ENCODE assay signal across 8 cellular contexts in the genomic region with DNA sequence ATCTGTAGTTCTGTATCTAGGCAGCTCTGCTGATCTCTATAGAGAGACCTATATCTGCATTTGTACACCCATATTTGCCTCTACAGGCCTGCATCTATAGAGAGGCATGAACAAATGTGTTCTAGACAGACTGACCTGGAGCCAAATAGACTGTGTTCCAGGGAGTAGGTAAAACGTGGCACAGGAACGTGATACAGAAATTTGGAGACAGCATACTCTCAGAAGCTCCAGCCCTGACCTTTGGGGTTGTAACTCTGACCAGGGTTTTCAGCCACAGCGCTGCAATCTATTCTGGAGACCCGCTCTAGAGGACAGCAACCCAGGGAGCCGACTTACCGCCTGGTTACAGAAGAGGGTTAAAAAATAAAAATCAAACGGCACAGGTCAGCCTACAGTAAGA. TPM values are rescaled to one million over a fixed set of nuclear protein-coding genes. Genes with fewer than 3 reads are reported as not detected.
A peak's percentile ranks its signal among the peaks of the same experiment; 100 is the strongest.
DNase-seq lines count a peak whose midpoint lies in the region; ATAC-seq and TF ChIP-seq lines count a peak whose summit lies in the region.

No MANE protein-coding gene starts in this region.

- no peak for TF ChIP-seq POLR2A in GM18505 (IDR thresholded peaks at IDR 0.05; ENCODE audit: borderline replicate concordance, extremely low read depth, insufficient read depth, insufficient read length)
- no peak for TF ChIP-seq POLR2A in lower leg skin (IDR thresholded peaks at IDR 0.05)

- DNase-seq in LHCN-M2 (ENCODE audit: low read depth) (peak; percentile 13), astrocyte of the cerebellum (ENCODE audit: low read depth) (no peak), lower leg skin (ENCODE audit: low spot score in 2 of 2) (no peak), posterior cingulate gyrus (no peak)
- no peak for DNase-seq in stimulated activated CD4-positive, alpha-beta T cell treated with anti-CD3 and anti-CD28 coated beads, Interleukin-2, amount 100 ng/mL, for 48 hours

- peaks cover 28% of the 10 kb centered on the region for H3K36me3 ChIP-seq in BLaER1
- peaks cover 15% of the 10 kb centered on the region for H3K36me3 ChIP-seq in mesodermal cell (ENCODE audit: control insufficient read depth, insufficient read depth, low read length)

- H3K27me3 ChIP-seq in BLaER1 = no peaks in the 10 kb centered on the region

- H4K20me1 ChIP-seq in BLaER1 = no peaks in the 10 kb centered on the region

- 58 to 69% methylated on average over 4 to 5 of the region's 7 CpGs for WGBS in mesodermal cell (ENCODE audit: insufficient coverage in 2 of 2), 2 experiments
- 10 to 16% methylated on average over 7 of the region's 7 CpGs for WGBS in lower leg skin, 2 donors

- TF ChIP-seq CTCF in astrocyte of the cerebellum (IDR thresholded peaks at IDR 0.05; ENCODE audit: low read depth, low read length, missing control alignments) (no peak), lower leg skin (IDR thresholded peaks at IDR 0.05) (no peak)

- H3K9me3 ChIP-seq in BLaER1 = no peaks in the 10 kb centered on the region
- no peaks in the 10 kb centered on the region for H3K9me3 ChIP-seq in mesodermal cell (ENCODE audit: control insufficient read depth, low read length)

- ATAC-seq in GM18505 (IDR thresholded peaks at IDR 0.05; ENCODE audit: unreplicated experiment) = no peak

- H3K4me1 ChIP-seq in BLaER1 = peaks cover 15% of the 10 kb centered on the region
- H3K4me1 ChIP-seq in mesodermal cell (ENCODE audit: control insufficient read depth, insufficient read depth, low read length, poor library complexity, severe bottlenecking) = peaks cover 7% of the 10 kb centered on the region

- in situ Hi-C loops in astrocyte of the cerebellum (cut with HindIII; ENCODE audit: low sequenced_read_pairs) = no loop called here

- intact Hi-C loops in lower leg skin (cut with DNase I; ENCODE audit: low total_unique reads) (no loop called here), posterior cingulate gyrus (cut with DNase I) (loop anchor here (2.0 kb wide), 1 partner anchor 29 kb away; a partner anchor contains a TSS)

- peak overlapping the region; percentile 79 for H3K4me3 ChIP-seq in BLaER1
- H3K4me3 ChIP-seq in astrocyte of the cerebellum (ENCODE audit: low read depth, low read length) = peak overlapping the region; percentile 75
- peak overlapping the region; percentile 94 for H3K4me3 ChIP-seq in mesodermal cell (ENCODE audit: extremely low read depth, insufficient read depth, low read length, poor library complexity, severe bottlenecking)
- H3K4me3 ChIP-seq in lower leg skin (ENCODE audit: low read depth, poor library complexity, severe bottlenecking) = no peak overlapping the region

- H3K27ac ChIP-seq in BLaER1 (no peak overlapping the region), mesodermal cell (ENCODE audit: low read depth, low read length, severe bottlenecking) (no peak overlapping the region)

- H3K9ac ChIP-seq in BLaER1 = peak overlapping the region; percentile 76; the same call in 1 of the 2 replicates

- peak overlapping the region; percentile 79 for H3K4me2 ChIP-seq in BLaER1

RNA-seq across cellular contexts. Expression of a gene that starts 1.0 kb away (rescaled TPM):
- 23.6 and 31.3 TPM in 2 replicates for total RNA-seq in LHCN-M2 (2014; rRNA removed)
- polyA plus RNA-seq in LHCN-M2 (2012) = 9.4 TPM
- polyA plus RNA-seq in mesodermal cell (2013, experiment 1 of 2) = 16.7 TPM
- polyA plus RNA-seq in mesodermal cell (2013, experiment 2 of 2) = 19.2 TPM
- 10 to 100 TPM; 14.2 to 26.1 (median 19.4) TPM for total RNA-seq in lower leg skin

RNA-seq across cellular contexts. Expression of a gene that starts 11.7 kb away (rescaled TPM):
- total RNA-seq in LHCN-M2 (2014; rRNA removed) (48.7 and 56.7 TPM in 2 replicates), lower leg skin (10 to 100 TPM; 32.5 to 43.9 (median 41.3) TPM)
- 37.8 TPM for polyA plus RNA-seq in LHCN-M2 (2012)
- 44.1 TPM for polyA plus RNA-seq in mesodermal cell (2013, experiment 1 of 2)
- polyA plus RNA-seq in mesodermal cell (2013, experiment 2 of 2) = 37.9 TPM

RNA-seq across cellular contexts. Expression of a gene that starts 28.9 kb away (rescaled TPM):
- total RNA-seq in LHCN-M2 (2014; rRNA removed) = 14.8 and 15.4 TPM in 2 replicates
- polyA plus RNA-seq in LHCN-M2 (2012) = 4.7 TPM
- 14.2 TPM for polyA plus RNA-seq in mesodermal cell (2013, experiment 1 of 2)
- 12.3 TPM for polyA plus RNA-seq in mesodermal cell (2013, experiment 2 of 2)
- total RNA-seq in lower leg skin = 10 to 100 TPM in 2 of 4 donors, 1 to 10 TPM in 2; 5.3 to 10.6 (median 8.7) TPM

RNA-seq across cellular contexts. Expression of a gene that starts 29.2 kb away (rescaled TPM):
- 1.2 and 2.2 TPM in 2 replicates for total RNA-seq in LHCN-M2 (2014; rRNA removed)
- 0.84 TPM for polyA plus RNA-seq in LHCN-M2 (2012)
- 3.1 TPM for polyA plus RNA-seq in mesodermal cell (2013, experiment 1 of 2)
- 3.5 TPM for polyA plus RNA-seq in mesodermal cell (2013, experiment 2 of 2)
- 1 to 10 TPM in 3 of 4 donors, under 1 TPM in 1; 0.53 to 6.1 (median 4.3) TPM for total RNA-seq in lower leg skin
